ENCODE assay signal across 8 cellular contexts in the genomic region with DNA sequence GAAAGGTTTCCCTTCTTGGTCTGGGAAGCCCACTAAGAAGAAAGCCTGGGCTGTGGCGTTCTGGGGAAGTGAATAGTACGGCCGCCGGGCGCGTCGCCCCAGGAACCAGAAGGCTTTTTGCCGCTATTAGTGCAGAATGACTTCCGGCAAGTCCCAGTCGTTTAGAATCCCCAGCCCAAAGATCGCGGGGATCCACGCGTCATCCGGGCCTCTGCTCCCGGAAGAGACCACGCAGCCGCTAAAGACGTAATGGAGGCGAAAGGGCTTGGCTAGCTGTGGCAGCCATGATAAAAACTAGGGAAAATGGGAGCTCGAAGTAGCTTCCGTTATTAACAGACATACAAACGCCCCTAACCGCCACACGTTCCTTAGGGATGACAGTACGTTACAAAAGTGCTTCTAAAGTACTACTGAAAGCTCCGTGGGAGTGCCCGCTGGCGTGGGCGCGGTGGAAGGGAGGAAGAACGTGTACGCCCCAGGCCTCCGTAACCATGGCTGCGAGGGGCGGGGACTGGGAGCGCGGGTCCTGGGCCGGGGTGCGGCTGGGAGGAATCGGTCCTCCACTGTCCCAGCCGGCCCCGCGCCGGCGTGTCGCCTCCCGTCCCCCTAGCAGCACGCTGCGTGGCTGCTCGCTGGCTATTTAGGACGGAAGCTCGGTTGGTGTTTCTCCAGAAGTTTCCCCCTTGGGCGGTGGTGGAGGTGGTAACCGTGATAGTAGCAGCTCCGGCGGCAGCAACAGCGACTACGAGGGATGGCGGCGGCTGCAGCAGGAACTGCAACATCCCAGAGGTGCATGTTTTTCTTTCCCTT. TPM values are rescaled to one million over a fixed set of nuclear protein-coding genes. Genes with fewer than 3 reads are reported as not detected.
DNase-seq lines count a peak whose midpoint lies in the region; ATAC-seq, FAIRE-seq and TF ChIP-seq lines count a peak whose summit lies in the region.

A gene (plus strand): TSS at position 667 of the 810 bp plus-strand sequence. CDS start 85 bp downstream, at position 752.

- H3K9me3 Mint-ChIP-seq in T-helper 1 cell treated with Interleukin-12 subunit alpha and Interleukin-12 subunit beta and Interleukin-4 antibody, amounts not matched to agents 30 μg/mL and 1 μg/mL, for 36 hours = no peaks in the 10 kb centered on the region

- ATAC-seq in HG02885 (IDR thresholded peaks at IDR 0.05; ENCODE audit: poor library complexity, unreplicated experiment) (peak; percentile 94), left ventricle myocardium superior (peak; percentile 100)

- TF ChIP-seq POLR2A in GM15510 (IDR thresholded peaks at IDR 0.05; ENCODE audit: borderline replicate concordance, extremely low read depth, insufficient read length) (peak; percentile 84), prostate gland (IDR thresholded peaks at IDR 0.05) (peak; percentile 67)

- H3K27me3 Mint-ChIP-seq in T-helper 1 cell treated with Interleukin-12 subunit alpha and Interleukin-12 subunit beta and Interleukin-4 antibody, amounts not matched to agents 30 μg/mL and 1 μg/mL, for 36 hours (ENCODE audit: low read depth) = no peaks in the 10 kb centered on the region

- H3K27ac ChIP-seq in prostate gland = peak within 1 kb of the TSS; percentile 96 to 97

- no peaks in the 10 kb centered on the region for H3K27me3 ChIP-seq in prostate gland (replicated peaks; ENCODE audit: insufficient read depth)

- peaks cover 17% of the 10 kb centered on the region for H3K4me1 Mint-ChIP-seq in T-helper 1 cell treated with Interleukin-12 subunit alpha and Interleukin-12 subunit beta and Interleukin-4 antibody, amounts not matched to agents 30 μg/mL and 1 μg/mL, for 36 hours (ENCODE audit: low read depth)

- no peak for FAIRE-seq in urothelium cell line (lab: Jason Lieb, UNC)

- peaks cover 12% of the 10 kb centered on the region for H3K4me1 ChIP-seq in prostate gland (replicated peaks)

- peak; percentile 15 to 66 (median 48) for TF ChIP-seq CTCF in prostate gland (IDR thresholded peaks at IDR 0.05)

- H3K4me3 Mint-ChIP-seq in T-helper 1 cell treated with Interleukin-12 subunit alpha and Interleukin-12 subunit beta and Interleukin-4 antibody, amounts not matched to agents 30 μg/mL and 1 μg/mL, for 36 hours = no peak within 1 kb of the TSS

- H3K36me3 ChIP-seq in prostate gland = no peaks in the 10 kb centered on the region

- H3K9me3 ChIP-seq in prostate gland = no peaks in the 10 kb centered on the region

- H3K27ac Mint-ChIP-seq in T-helper 1 cell treated with Interleukin-12 subunit alpha and Interleukin-12 subunit beta and Interleukin-4 antibody, amounts not matched to agents 30 μg/mL and 1 μg/mL, for 36 hours = peak within 1 kb of the TSS; percentile 53

- peak; percentile 93 for DNase-seq in NCI-H1694 (lab: John Stamatoyannopoulos, UW)
- peak; percentile 91 to 99 (median 96) for DNase-seq in amygdala (lab: John Stamatoyannopoulos, UW)
- peak; percentile 99 for DNase-seq in left ventricle myocardium superior
- DNase-seq in prostate gland (ENCODE audit: low spot score) = peak; percentile 98
- DNase-seq in urothelium cell line (ENCODE audit: low spot score) = peak; percentile 86

- intact Hi-C loops in left ventricle myocardium superior (cut with micrococcal nuclease) = no loop called here
- intact Hi-C loops in prostate gland (cut with DNase I) = loop anchor here (5.0 to 10.0 kb wide), 3 partner anchors 35 to 195 kb away; a partner anchor contains a TSS

- WGBS in prostate gland = under 1% methylated on average over 57 of the region's 61 CpGs

- H3K4me3 ChIP-seq in prostate gland = peak within 1 kb of the TSS; percentile 55 to 78

- peaks cover 11% of the 10 kb centered on the region for H3K36me3 Mint-ChIP-seq in T-helper 1 cell treated with Interleukin-12 subunit alpha and Interleukin-12 subunit beta and Interleukin-4 antibody, amounts not matched to agents 30 μg/mL and 1 μg/mL, for 36 hours (ENCODE audit: low read depth)

RNA-seq across cellular contexts. Expression of the gene that starts here (rescaled TPM):
- 59.3 TPM for total RNA-seq in left ventricle myocardium superior
- 10 to 100 TPM; 34.4 to 47.8 TPM for total RNA-seq in prostate gland

Comparison
In these comparisons a context has a peak if more than half of its experiments do, and no peak if none do; other contexts are left out.
1. Peak in every context shown above with its lines: DNase-seq, ATAC-seq, H3K4me3 ChIP-seq and H3K27ac ChIP-seq.